ENCODE assay signal across 8 cellular contexts in genomic region chr6:37784585-37784967, GRCh38. TPM values are rescaled to one million over a fixed set of nuclear protein-coding genes. Genes with fewer than 3 reads are reported as not detected.
DNase-seq lines count a peak whose midpoint lies in the region; ATAC-seq and TF ChIP-seq lines count a peak whose summit lies in the region.

No MANE protein-coding gene starts in this region.

- peak overlapping the region in 14 of 59 donors; percentile 20 to 89 (median 82) for H3K27ac ChIP-seq in dorsolateral prefrontal cortex
- no peak overlapping the region for H3K27ac ChIP-seq in muscle layer of duodenum (ENCODE audit: low read length)

- intact Hi-C loops in dorsolateral prefrontal cortex (cut with DNase I) = loop anchor here in 1 of 2 donors (5.0 to 10.0 kb wide), 2 partner anchors 33 to 70 kb away; partner anchors contain the start of gene ZFAND3

- DNase-seq in AG20443 (ENCODE audit: low spot score) = peak; percentile 47
- peak; percentile 27 for DNase-seq in NCI-H1436 treated with DMSO at 0.1 percent for 48 hours (lab: John Stamatoyannopoulos, UW)
- DNase-seq in dorsolateral prefrontal cortex = peak in 6 of 10 donors; percentile 31 to 57 (median 44)
- DNase-seq in NCI-H2196 (lab: John Stamatoyannopoulos, UW; ENCODE audit: unreplicated experiment) = no peak

- H3K9me3 ChIP-seq in muscle layer of duodenum (ENCODE audit: control insufficient read depth in 1 of 2, low read length in 2 of 2) = no peaks in the 10 kb centered on the region

- no peak for TF ChIP-seq POLR2A in GM18505 (IDR thresholded peaks at IDR 0.05; ENCODE audit: borderline replicate concordance, extremely low read depth, insufficient read depth, insufficient read length)

- peaks cover 9 to 11% of the 10 kb centered on the region in 2 donors for H3K4me1 ChIP-seq in muscle layer of duodenum (ENCODE audit: control insufficient read depth in 1 of 2, insufficient read depth in 2 of 2, low read length in 2 of 2)

- H3K36me3 ChIP-seq in muscle layer of duodenum (ENCODE audit: control insufficient read depth in 1 of 2, insufficient read depth in 2 of 2, low read length in 2 of 2) = no peaks in the 10 kb centered on the region

- H3K4me3 ChIP-seq in dorsolateral prefrontal cortex = peak overlapping the region in 58 of 59 donors; percentile 42 to 83 (median 65)
- peak overlapping the region; percentile 58 to 79 for H3K4me3 ChIP-seq in muscle layer of duodenum (ENCODE audit: low read depth in 1 of 2, low read length in 2 of 2)

- peak in 1 of 56 donors; percentile 13 for TF ChIP-seq CTCF in dorsolateral prefrontal cortex (IDR thresholded peaks at IDR 0.05 in 54 of 56, conservative IDR thresholded peaks at IDR 0.05 in 2 of 56; ENCODE audit: low read depth in 1 of 56, partially characterized antibody in 56 of 56)

- H3K27me3 ChIP-seq in dorsolateral prefrontal cortex (no peaks in the 10 kb centered on the region), muscle layer of duodenum (ENCODE audit: low read depth, low read length) (peaks cover 10% of the 10 kb centered on the region)

- no peak for ATAC-seq in GM18505 (IDR thresholded peaks at IDR 0.05; ENCODE audit: unreplicated experiment)
- ATAC-seq in GM19324 (IDR thresholded peaks at IDR 0.05; ENCODE audit: low FRiP score, unreplicated experiment) = no peak
- no peak for ATAC-seq in HG03025 (IDR thresholded peaks at IDR 0.05; ENCODE audit: low FRiP score, unreplicated experiment)

RNA-seq across cellular contexts. Expression of gene ZFAND3, which starts 35.0 kb away (rescaled TPM):
- total RNA-seq in dorsolateral prefrontal cortex = 100 to 1,000 TPM in 2 of 120 experiments, 10 to 100 TPM in 118; 48.5 to 106 (median 70.2) TPM
